In genomic region chr7:149790146-149790548, GRCh38 we compare ENCODE assay signal across 8 cellular contexts. TPM values are rescaled to one million over a fixed set of nuclear protein-coding genes. Genes with fewer than 3 reads are reported as not detected.
DNase-seq lines count a peak whose midpoint lies in the region; ATAC-seq, FAIRE-seq and TF ChIP-seq lines count a peak whose summit lies in the region.

No MANE protein-coding gene starts in this region.

- H3K79me1 ChIP-seq in H1 (ENCODE audit: low read depth, low read length) = no peaks in the 10 kb centered on the region

- POLR2A ChIA-PET in H1 (lab: Charles Lee; ENCODE audit: partially characterized antibody) = interaction anchor here (0.9 to 1.6 kb wide), 2 partner anchors 16 to 20 kb away, joined by 3 read pairs; no protein-coding TSS in a partner anchor

- H3K23ac ChIP-seq in H1 (ENCODE audit: insufficient read length) = no peak overlapping the region

- H4K8ac ChIP-seq in H1 (ENCODE audit: extremely low read depth, insufficient read depth, low read length) = peak overlapping the region; percentile 87

- peak overlapping the region; percentile 34; the same call in 1 of the 2 replicates for H2AFZ ChIP-seq in H1 (ENCODE audit: low read length)

- H4K91ac ChIP-seq in H1 (replicated peaks; ENCODE audit: insufficient read length, low read length) = no peak overlapping the region

- H3K4me1 ChIP-seq in H1 (replicated peaks in 1 of 4; ENCODE audit: control insufficient read depth in 3 of 4, insufficient read depth in 4 of 4, low read length in 3 of 4) = peaks cover 0 to 4% (median 2%) of the 10 kb centered on the region in 4 experiments; a peak in 5 of 7 replicates

- H3K9ac ChIP-seq in H1 (replicated peaks in 1 of 4; ENCODE audit: extremely low read depth in 1 of 4, low read depth in 3 of 4, low read length in 3 of 4) = peak overlapping the region in 1 of 4 experiments; percentile 50; a peak in 1 of 7 replicates

- H3K27me3 Mint-ChIP-seq in nephron (ENCODE audit: low read depth) = peaks cover 44% of the 10 kb centered on the region

- no peaks in the 10 kb centered on the region for H3K79me2 ChIP-seq in H1 (ENCODE audit: control insufficient read depth in 1 of 2, insufficient read depth in 2 of 2, low read length in 2 of 2)

- H3K4me3 Mint-ChIP-seq in nephron = peak overlapping the region in 1 of 3 experiments; percentile 54

- no peak for TF ChIP-seq EP300 in H1 (IDR thresholded peaks at IDR 0.05; ENCODE audit: borderline replicate concordance in 1 of 2, low read depth in 2 of 2, low read length in 2 of 2)

- CTCF ChIA-PET in H1 (lab: Charles Lee; ENCODE audit: partially characterized antibody) = interaction anchor here (0.5 to 11.8 kb wide), 21 partner anchors 11 to 179 kb away, joined by 3 to 120 read pairs (median 6); partner anchors contain the start of gene ZNF467

- peaks cover 0 to 2% of the 10 kb centered on the region in 2 experiments for H4K20me1 ChIP-seq in H1 (replicated peaks in 1 of 2; ENCODE audit: control insufficient read depth in 1 of 2, insufficient read depth in 2 of 2, low read length in 2 of 2)

- no peak overlapping the region for H3K18ac ChIP-seq in H1 (ENCODE audit: extremely low read depth, low read length)

- H3K36me3 Mint-ChIP-seq in nephron (ENCODE audit: low read depth) = no peaks in the 10 kb centered on the region

- H3K14ac ChIP-seq in H1 (ENCODE audit: insufficient read length) = no peak overlapping the region

- no peak overlapping the region for H2BK20ac ChIP-seq in H1 (ENCODE audit: low read length)

- H2AK5ac ChIP-seq in H1 (ENCODE audit: low read depth, low read length) = no peak overlapping the region

- H3K36me3 ChIP-seq in H1 (ENCODE audit: control insufficient read depth in 2 of 4, insufficient read depth in 4 of 4, low read length in 3 of 4) = no peaks in the 10 kb centered on the region
- no peaks in the 10 kb centered on the region for H3K36me3 ChIP-seq in MG63

- H2BK5ac ChIP-seq in H1 (ENCODE audit: low read depth, low read length) = no peak overlapping the region

- H3K4me2 ChIP-seq in H1 (ENCODE audit: insufficient read depth in 1 of 2, low read depth in 2 of 2, low read length in 2 of 2) = peak overlapping the region; percentile 32 to 75

- no peak overlapping the region for H3K27ac Mint-ChIP-seq in nephron

- H3K27me3 ChIP-seq in H1 (replicated peaks in 1 of 4; ENCODE audit: control insufficient read depth in 3 of 4, extremely low read depth in 1 of 4, insufficient read depth in 3 of 4, low read length in 3 of 4) (peaks cover 8 to 44% (median 35%) of the 10 kb centered on the region in 4 experiments), MG63 (no peaks in the 10 kb centered on the region)

- no peak overlapping the region for H4K5ac ChIP-seq in H1 (ENCODE audit: insufficient read length, low read depth, low read length)

- DNase-seq in ELF-1 (ENCODE audit: low read depth, low spot score) = peak; percentile 65
- peak in 1 of 2 experiments; percentile 90 for DNase-seq in H1 (ENCODE audit: low read depth in 1 of 2, low spot score in 2 of 2)
- DNase-seq in SW 1271 (lab: John Stamatoyannopoulos, UW) = no peak
- DNase-seq in MG63 = no peak
- no peak for DNase-seq in lower leg skin (ENCODE audit: low spot score in 2 of 2)

- intact Hi-C loops in lower leg skin (cut with DNase I; ENCODE audit: low total_unique reads) = no loop called here

- H3K4me3 ChIP-seq in H1 (ENCODE audit: extremely low read depth in 1 of 4, insufficient read depth in 2 of 4, low read depth in 3 of 4, low read length in 4 of 4) (peak overlapping the region; percentile 14 to 55 (median 23)), MG63 (no peak overlapping the region), lower leg skin (ENCODE audit: low read depth, poor library complexity, severe bottlenecking) (no peak overlapping the region)

- no peak overlapping the region for H3K27ac ChIP-seq in H1 (ENCODE audit: low read depth, low read length)

- H3K4me1 Mint-ChIP-seq in nephron = no peaks in the 10 kb centered on the region

- TF ChIP-seq RAD21 in H1 (IDR thresholded peaks at IDR 0.05 in 1 of 2, conservative IDR thresholded peaks at IDR 0.05 in 1 of 2; ENCODE audit: low read depth in 2 of 2, low read length in 2 of 2) = peak; percentile 34 to 52; a peak in 3 of 4 replicates

- no peak overlapping the region for H3K4ac ChIP-seq in H1 (replicated peaks; ENCODE audit: insufficient read length, low read depth, low read length)

- TF ChIP-seq POLR2A in H1 (IDR thresholded peaks at IDR 0.05; ENCODE audit: control extremely low read depth in 1 of 2, low read depth in 2 of 2, low read length in 2 of 2) = no peak
- no peak for TF ChIP-seq POLR2A in lower leg skin (IDR thresholded peaks at IDR 0.05)

- FAIRE-seq in H1 (lab: Jason Lieb, UNC) = no peak

- H2BK15ac ChIP-seq in H1 (ENCODE audit: low read length) = no peak overlapping the region

- peak in 2 of 3 experiments; percentile 82 to 86; a peak in 3 of 4 replicates for TF ChIP-seq CTCF in H1 (IDR thresholded peaks at IDR 0.05; ENCODE audit: control extremely low read depth in 1 of 3, insufficient read depth in 1 of 3, low read depth in 1 of 3, low read length in 3 of 3)
- TF ChIP-seq CTCF in nephron (IDR thresholded peaks at IDR 0.05; ENCODE audit: unreplicated experiment in 3 of 3) = peak; percentile 59 to 69 (median 66)
- TF ChIP-seq CTCF in lower leg skin (IDR thresholded peaks at IDR 0.05) = no peak

- 6% methylated on average over 35 of the region's 56 CpGs; no CpG with 5 or more reads in 1 of the 2 experiments for WGBS in H1 (ENCODE audit: extremely low coverage in 1 of 2, insufficient coverage in 1 of 2, insufficient read length in 1 of 2, insufficient replicate concordance in 2 of 2, low coverage in 1 of 2, low lambda C conversion rate in 2 of 2, missing lambda C conversion rate in 1 of 2), 2 experiments
- WGBS in lower leg skin, 2 donors = 0 to 5% methylated on average over 2 to 51 of the region's 56 CpGs

- H2BK12ac ChIP-seq in H1 (ENCODE audit: low read depth, low read length) = no peak overlapping the region

- ATAC-seq in SK-N-SH treated with all-trans-retinoic acid at 6 μM for 48 hours = peak; percentile 65
- ATAC-seq in HG03097 (IDR thresholded peaks at IDR 0.05; ENCODE audit: low FRiP score, unreplicated experiment) = no peak

- H3K56ac ChIP-seq in H1 (replicated peaks; ENCODE audit: insufficient read length, low read depth, low read length) = no peak overlapping the region

- H2BK120ac ChIP-seq in H1 (replicated peaks; ENCODE audit: low read depth, low read length) = no peak overlapping the region

- H3K9me3 ChIP-seq in H1 (ENCODE audit: insufficient read depth in 2 of 2, low read depth in 1 of 2, low read length in 1 of 2) = no peaks in the 10 kb centered on the region
- no peaks in the 10 kb centered on the region for H3K9me3 ChIP-seq in MG63

- no peaks in the 10 kb centered on the region for H3K9me3 Mint-ChIP-seq in nephron

- H3K23me2 ChIP-seq in H1 (ENCODE audit: low read depth, low read length) = peaks cover 2% of the 10 kb centered on the region; the same call in 1 of the 2 replicates

TF ChIP-seq in SK-N-SH treated with all-trans-retinoic acid at 6 μM for 48 hours, 23 proteins besides CTCF, POLR2A, EP300 and RAD21 (continues in another document):
- TF ChIP-seq PPARA (CRISPR knock-in tag; IDR thresholded peaks at IDR 0.05; ENCODE audit: borderline replicate concordance) (no peak), ARNTL (CRISPR knock-in tag; IDR thresholded peaks at IDR 0.05; ENCODE audit: borderline replicate concordance, low read depth) (no peak), GLIS3 (CRISPR knock-in tag; IDR thresholded peaks at IDR 0.05) (no peak), BACH2 (CRISPR knock-in tag; IDR thresholded peaks at IDR 0.05; ENCODE audit: borderline replicate concordance) (no peak), RARB (CRISPR knock-in tag; IDR thresholded peaks at IDR 0.05) (no peak), ZC3H10 (CRISPR knock-in tag; IDR thresholded peaks at IDR 0.05) (no peak), TOX (CRISPR knock-in tag; IDR thresholded peaks at IDR 0.05; ENCODE audit: borderline replicate concordance) (no peak), OSR1 (CRISPR knock-in tag; IDR thresholded peaks at IDR 0.05) (no peak)

TF ChIP-seq in H1, 55 proteins besides CTCF, POLR2A, EP300 and RAD21 (continues in another document):
- TF ChIP-seq POU5F1 (IDR thresholded peaks at IDR 0.05; ENCODE audit: low read depth, low read length) (no peak), SAP30 (IDR thresholded peaks at IDR 0.05; ENCODE audit: insufficient read depth, insufficient replicate concordance, low read length) (no peak), EZH2 (IDR thresholded peaks at IDR 0.05; ENCODE audit: low read depth, low read length, severe bottlenecking) (peak; percentile 37)

RNA-seq across cellular contexts. Expression of gene ZNF467, which starts 16.8 kb away (rescaled TPM):
- total RNA-seq in H1 (2021; fragmentation: NEBNext Ultra II Directional; extraction: Animal tissue kit (Norgen Biotek cat#: 25700)) = 0.40 and 0.50 TPM in 2 replicates
- 0.51 and 0.89 TPM in 2 replicates for polyA plus RNA-seq in H1 (2011; rRNA removed)
- 0.44 TPM for polyA plus RNA-seq in H1 (2011; cell fraction: cytosol; rRNA removed)
- 1.7 TPM for polyA plus RNA-seq in H1 (2011; cell fraction: nucleus; rRNA removed)
- 0.36 to 0.89 TPM (median 0.75 TPM) in 4 replicates for polyA plus RNA-seq in H1 (2012, experiment 1 of 2)
- polyA plus RNA-seq in H1 (2012, experiment 2 of 2) = 0.35 TPM
- 0.20 TPM for polyA plus RNA-seq in H1 (2013, experiment 1 of 2)
- polyA plus RNA-seq in H1 (2013, experiment 2 of 2) = 0.13 TPM
- 0.05 and 0.13 TPM in 2 replicates for polyA minus RNA-seq in H1 (2011; rRNA and poly(A)+ RNA removed)
- not detected for polyA minus RNA-seq in H1 (2011; cell fraction: cytosol; rRNA and poly(A)+ RNA removed)
- polyA minus RNA-seq in H1 (2011; cell fraction: nucleus; rRNA and poly(A)+ RNA removed) = 0.70 TPM
- total RNA-seq in MG63 (2014; rRNA removed; shearing (Covaris generic); ENCODE audit: low replicate concordance) = not detected in 2 replicates
- total RNA-seq in lower leg skin = 10 to 100 TPM in 2 of 4 donors, 1 to 10 TPM in 2; 6.2 to 12.1 (median 9.8) TPM

RNA-seq across cellular contexts. Expression of gene ZNF862, which starts 48.0 kb away (rescaled TPM):
- 2.5 and 3.9 TPM in 2 replicates for total RNA-seq in H1 (2021; fragmentation: NEBNext Ultra II Directional; extraction: Animal tissue kit (Norgen Biotek cat#: 25700))
- polyA plus RNA-seq in H1 (2011; rRNA removed) = 1.8 and 2.8 TPM in 2 replicates
- 2.4 TPM for polyA plus RNA-seq in H1 (2011; cell fraction: cytosol; rRNA removed)
- polyA plus RNA-seq in H1 (2011; cell fraction: nucleus; rRNA removed) = 9.0 TPM
- polyA plus RNA-seq in H1 (2012, experiment 1 of 2) = 1.8 to 3.1 TPM (median 2.4 TPM) in 4 replicates
- 0.62 TPM for polyA plus RNA-seq in H1 (2012, experiment 2 of 2)
- 1.1 TPM for polyA plus RNA-seq in H1 (2013, experiment 1 of 2)
- 1.2 TPM for polyA plus RNA-seq in H1 (2013, experiment 2 of 2)
- polyA minus RNA-seq in H1 (2011; rRNA and poly(A)+ RNA removed) = 4.0 and 5.4 TPM in 2 replicates
- 1.5 TPM for polyA minus RNA-seq in H1 (2011; cell fraction: cytosol; rRNA and poly(A)+ RNA removed)
- polyA minus RNA-seq in H1 (2011; cell fraction: nucleus; rRNA and poly(A)+ RNA removed) = 8.9 TPM
- total RNA-seq in MG63 (2014; rRNA removed; shearing (Covaris generic); ENCODE audit: low replicate concordance) = 0.52 and 4.5 TPM in 2 replicates
- total RNA-seq in lower leg skin = 10 to 100 TPM; 12.8 to 34.3 (median 22.3) TPM

Comparison
In these comparisons a context has a peak if more than half of its experiments do, and no peak if none do; other contexts are left out.
1. H3K4me3 ChIP-seq: peak in H1 (4 of 4); none in MG63 (single experiment) and lower leg skin (single experiment).
2. CTCF ChIP-seq: peak in H1 (2 of 3) and nephron (3 of 3); none in lower leg skin (0 of 3).